Comparison of ENCODE assay signal across 1 cellular context in the genomic region with DNA sequence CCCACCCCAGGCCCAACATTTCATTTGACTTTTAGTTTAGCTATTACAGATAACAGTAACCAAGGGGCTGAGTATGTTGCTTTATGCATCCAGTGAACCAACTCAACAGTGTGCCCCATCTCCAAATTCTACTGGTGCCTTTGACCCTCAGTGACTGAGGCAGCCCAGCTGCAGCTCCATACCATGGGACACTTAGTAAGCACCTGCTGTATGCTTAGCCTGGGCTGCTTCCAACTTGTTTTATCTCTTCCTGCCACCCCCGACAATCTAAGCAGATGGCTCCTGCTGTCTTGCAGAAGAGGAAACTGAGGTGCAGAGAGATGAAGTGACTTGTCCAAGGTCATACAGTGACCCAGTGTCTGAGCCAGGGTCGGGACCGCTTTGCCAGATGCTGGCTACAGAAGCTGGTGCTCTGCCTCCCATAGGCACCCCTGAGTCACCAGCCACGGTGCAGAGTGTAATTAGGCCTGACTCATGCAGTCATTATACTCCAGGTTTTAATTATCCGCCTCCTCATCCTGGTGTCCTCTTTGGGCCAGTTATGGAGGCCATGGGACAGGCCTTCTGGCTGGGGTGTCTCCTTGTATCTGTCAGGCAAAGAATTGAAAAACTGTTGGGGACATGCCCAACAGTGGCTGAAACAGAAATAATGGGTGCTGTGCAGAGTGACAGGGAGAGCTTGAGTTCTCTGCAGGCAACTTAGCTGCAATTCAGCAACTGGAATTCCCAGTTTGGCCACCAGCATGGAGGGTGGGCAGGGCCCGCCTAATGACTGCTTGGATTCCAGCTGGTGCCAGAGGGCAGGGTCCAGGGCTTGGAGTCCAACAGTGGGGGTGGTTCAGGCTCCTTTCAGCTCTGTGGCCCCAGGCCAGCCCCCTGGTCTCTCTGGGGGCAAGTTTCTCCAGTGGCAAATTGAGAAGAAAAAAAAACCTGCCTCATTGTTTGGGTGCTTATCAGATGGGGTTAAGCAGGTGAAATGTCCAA.
TF ChIP-seq lines count a peak whose summit lies in the region.

No MANE protein-coding gene starts in this region.

TF ChIP-seq in HCT116, 20 proteins besides CTCF, POLR2A, EP300 and RAD21 (continued from another document):
- TF ChIP-seq, protein P1, sequence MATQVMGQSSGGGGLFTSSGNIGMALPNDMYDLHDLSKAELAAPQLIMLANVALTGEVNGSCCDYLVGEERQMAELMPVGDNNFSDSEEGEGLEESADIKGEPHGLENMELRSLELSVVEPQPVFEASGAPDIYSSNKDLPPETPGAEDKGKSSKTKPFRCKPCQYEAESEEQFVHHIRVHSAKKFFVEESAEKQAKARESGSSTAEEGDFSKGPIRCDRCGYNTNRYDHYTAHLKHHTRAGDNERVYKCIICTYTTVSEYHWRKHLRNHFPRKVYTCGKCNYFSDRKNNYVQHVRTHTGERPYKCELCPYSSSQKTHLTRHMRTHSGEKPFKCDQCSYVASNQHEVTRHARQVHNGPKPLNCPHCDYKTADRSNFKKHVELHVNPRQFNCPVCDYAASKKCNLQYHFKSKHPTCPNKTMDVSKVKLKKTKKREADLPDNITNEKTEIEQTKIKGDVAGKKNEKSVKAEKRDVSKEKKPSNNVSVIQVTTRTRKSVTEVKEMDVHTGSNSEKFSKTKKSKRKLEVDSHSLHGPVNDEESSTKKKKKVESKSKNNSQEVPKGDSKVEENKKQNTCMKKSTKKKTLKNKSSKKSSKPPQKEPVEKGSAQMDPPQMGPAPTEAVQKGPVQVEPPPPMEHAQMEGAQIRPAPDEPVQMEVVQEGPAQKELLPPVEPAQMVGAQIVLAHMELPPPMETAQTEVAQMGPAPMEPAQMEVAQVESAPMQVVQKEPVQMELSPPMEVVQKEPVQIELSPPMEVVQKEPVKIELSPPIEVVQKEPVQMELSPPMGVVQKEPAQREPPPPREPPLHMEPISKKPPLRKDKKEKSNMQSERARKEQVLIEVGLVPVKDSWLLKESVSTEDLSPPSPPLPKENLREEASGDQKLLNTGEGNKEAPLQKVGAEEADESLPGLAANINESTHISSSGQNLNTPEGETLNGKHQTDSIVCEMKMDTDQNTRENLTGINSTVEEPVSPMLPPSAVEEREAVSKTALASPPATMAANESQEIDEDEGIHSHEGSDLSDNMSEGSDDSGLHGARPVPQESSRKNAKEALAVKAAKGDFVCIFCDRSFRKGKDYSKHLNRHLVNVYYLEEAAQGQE (IDR thresholded peaks at IDR 0.05; ENCODE audit: low read depth) = no peak
